Comparison of ENCODE assay signal across 9 cellular contexts in genomic region chr20:11553603-11554002, GRCh38.
DNase-seq lines count a peak whose midpoint lies in the region; TF ChIP-seq lines count a peak whose summit lies in the region.
"Had no signal": no experiment of that assay in that cellular context is flagged by ENCODE, and none has a peak within 500 bp of the region (broad histone marks: within the 10 kb centered on the region; RNA-seq: fewer than 3 reads in every experiment).

No MANE protein-coding gene starts in this region.

- DNase-seq in NCI-H1417 (lab: John Stamatoyannopoulos, UW) (peak; percentile 14 to 75 (median 33)), NCI-H1417 treated with DMSO at 0.1 percent for 48 hours (lab: John Stamatoyannopoulos, UW) (no peak), NCI-H748 (lab: John Stamatoyannopoulos, UW; ENCODE audit: unreplicated experiment) (peak; percentile 79), chondrocyte (ENCODE audit: low spot score) (no peak), progenitor cell of endocrine pancreas (ENCODE audit: low spot score, unreplicated experiment) (no peak), ecto neural progenitor cell (ENCODE audit: low spot score) (no peak), retina (no peak), hypothalamus (lab: John Stamatoyannopoulos, UW) (no peak)
- DNase-seq: NCI-H187 had no signal

- H3K27ac Mint-ChIP-seq in chondrocyte (ENCODE audit: unreplicated experiment), result no peak overlapping the region
- H3K27ac Mint-ChIP-seq in progenitor cell of endocrine pancreas, result no peak overlapping the region

- H3K27me3 Mint-ChIP-seq in chondrocyte (ENCODE audit: low read depth) (no peaks in the 10 kb centered on the region), progenitor cell of endocrine pancreas (no peaks in the 10 kb centered on the region)

- no peak overlapping the region for H3K4me3 Mint-ChIP-seq in chondrocyte (ENCODE audit: unreplicated experiment)
- no peak overlapping the region for H3K4me3 Mint-ChIP-seq in progenitor cell of endocrine pancreas (ENCODE audit: low read depth)

- H3K9me3 Mint-ChIP-seq in chondrocyte (ENCODE audit: low read depth) (no peaks in the 10 kb centered on the region), progenitor cell of endocrine pancreas (ENCODE audit: low read depth) (peaks cover 2% of the 10 kb centered on the region)

- H3K36me3 Mint-ChIP-seq in chondrocyte (ENCODE audit: low read depth) (no peaks in the 10 kb centered on the region), progenitor cell of endocrine pancreas (ENCODE audit: insufficient read depth) (no peaks in the 10 kb centered on the region)

- H3K4me1 Mint-ChIP-seq in chondrocyte (ENCODE audit: low read depth) (peaks cover 28% of the 10 kb centered on the region), progenitor cell of endocrine pancreas (ENCODE audit: low read depth) (peaks cover 26% of the 10 kb centered on the region)

- TF ChIP-seq CTCF in chondrocyte (IDR thresholded peaks at IDR 0.05) (peak; percentile 80), progenitor cell of endocrine pancreas (IDR thresholded peaks at IDR 0.05; ENCODE audit: unreplicated experiment) (peak; percentile 40)

Comparison
In these comparisons a context has a peak if more than half of its experiments do, and no peak if none do; other contexts are left out.
1. DNase-seq: peak in NCI-H1417 (3 of 3) and NCI-H748 (single experiment); none in NCI-H1417 treated with DMSO at 0.1 percent for 48 hours (single experiment), chondrocyte (single experiment), progenitor cell of endocrine pancreas (single experiment), ecto neural progenitor cell (single experiment), retina (single experiment) and hypothalamus (0 of 51).